Comparison of ENCODE assay signal across 22 cellular contexts in genomic region chr15:99430881-99431401, GRCh38.
DNase-seq lines count a peak whose midpoint lies in the region; ATAC-seq and TF ChIP-seq lines count a peak whose summit lies in the region.
"Had no signal": no experiment of that assay in that cellular context is flagged by ENCODE, and none has a peak within 500 bp of the region (broad histone marks: within the 10 kb centered on the region; RNA-seq: fewer than 3 reads in every experiment).

No MANE protein-coding gene starts in this region.

- H3K4me1 ChIP-seq in foreskin keratinocyte, result peaks cover 14% of the 10 kb centered on the region
- peaks cover 47% of the 10 kb centered on the region for H3K4me1 ChIP-seq in lower lobe of right lung

- TF ChIP-seq CTCF in foreskin keratinocyte (conservative IDR thresholded peaks at IDR 0.05), result no peak
- TF ChIP-seq CTCF in lower lobe of right lung (IDR thresholded peaks at IDR 0.05), result no peak

- H3K27ac ChIP-seq in foreskin keratinocyte (no peak overlapping the region), lower lobe of right lung (no peak overlapping the region)
- H3K27ac ChIP-seq: breast epithelium, esophagus muscularis mucosa, SK-N-MC had no signal

- H3K9me3 Mint-ChIP-seq in activated CD8-positive, alpha-beta memory T cell treated with anti-CD3 and anti-CD28 coated beads, Interleukin-2, amount 10 ng/mL, durations not matched to agents 7 days and 5 days (ENCODE audit: low read depth), result no peaks in the 10 kb centered on the region
- no peaks in the 10 kb centered on the region for H3K9me3 Mint-ChIP-seq in stimulated activated naive B cell treated with anti-CD40 and anti-IgM and Interleukin-4, amounts not matched to agents 10 μg/mL and 1 μg/mL and 100 μg/mL, for 72 hours
- H3K9me3 Mint-ChIP-seq: activated naive CD8-positive, alpha-beta T cell treated with anti-CD3 and anti-CD28 coated beads, Interleukin-2, amount 50 U/mL, for 24 hours; CD4-positive, CD25-positive, alpha-beta regulatory T cell; mesothelial cell of epicardium had no signal

- no peaks in the 10 kb centered on the region for H3K27me3 ChIP-seq in foreskin keratinocyte
- H3K27me3 ChIP-seq in lower lobe of right lung (ENCODE audit: low read depth), result no peaks in the 10 kb centered on the region
- H3K27me3 ChIP-seq: breast epithelium, esophagus muscularis mucosa had no signal

- CTCF ChIA-PET in activated CD8-positive, alpha-beta memory T cell treated with anti-CD3 and anti-CD28 coated beads, Interleukin-2, amount 10 ng/mL, durations not matched to agents 7 days and 5 days (lab: Charles Lee), result no interaction called here

- intact Hi-C loops in lower lobe of right lung (cut with DNase I), result no loop called here

- DNase-seq in activated CD8-positive, alpha-beta memory T cell treated with anti-CD3 and anti-CD28 coated beads, Interleukin-2, amount 50 U/mL, for 4 hours, result peak; percentile 12
- DNase-seq in activated CD8-positive, alpha-beta memory T cell treated with anti-CD3 and anti-CD28 coated beads, Interleukin-2, amount 10 ng/mL, durations not matched to agents 7 days and 5 days, result no peak
- DNase-seq in foreskin keratinocyte (no peak), lower lobe of right lung (peak; percentile 39), NCI-H345 (lab: John Stamatoyannopoulos, UW) (no peak)
- DNase-seq in stimulated activated naive B cell treated with anti-CD40 and anti-IgM and Interleukin-4, amounts not matched to agents 10 μg/mL and 1 μg/mL and 100 μg/mL, for 72 hours, result no peak
- no peak for DNase-seq in stimulated activated CD4-positive, alpha-beta T cell treated with anti-CD3 and anti-CD28 coated beads, Interleukin-4, amount 100 ng/mL, for 4 hours
- DNase-seq: activated CD4-positive, alpha-beta T cell treated with anti-CD3 and anti-CD28 coated beads for 48 hours; activated naive CD8-positive, alpha-beta T cell treated with anti-CD3 and anti-CD28 coated beads, Interleukin-2, amount 50 U/mL, for 24 hours; CD4-positive, CD25-positive, alpha-beta regulatory T cell; H7; KG1; NCI-H1048; NCI-H774; occipital lobe; stimulated activated CD4-positive, alpha-beta T cell treated with anti-CD3 and anti-CD28 coated beads, Interleukin-4, amount 100 ng/mL, for 24 hours; stimulated activated CD8-positive, alpha-beta memory T cell treated with anti-CD3 and anti-CD28 coated beads, Interleukin-4, amount 100 ng/mL, for 48 hours had no signal

- H3K27ac Mint-ChIP-seq in activated CD8-positive, alpha-beta memory T cell treated with anti-CD3 and anti-CD28 coated beads, Interleukin-2, amount 10 ng/mL, durations not matched to agents 7 days and 5 days, result no peak overlapping the region
- peak overlapping the region; percentile 65 for H3K27ac Mint-ChIP-seq in stimulated activated naive B cell treated with anti-CD40 and anti-IgM and Interleukin-4, amounts not matched to agents 10 μg/mL and 1 μg/mL and 100 μg/mL, for 72 hours
- H3K27ac Mint-ChIP-seq: activated naive CD8-positive, alpha-beta T cell treated with anti-CD3 and anti-CD28 coated beads, Interleukin-2, amount 50 U/mL, for 24 hours; mesothelial cell of epicardium had no signal

- H3K36me3 ChIP-seq in lower lobe of right lung, result no peaks in the 10 kb centered on the region
- H3K36me3 ChIP-seq: breast epithelium, esophagus muscularis mucosa had no signal

- H3K4me1 Mint-ChIP-seq in activated CD8-positive, alpha-beta memory T cell treated with anti-CD3 and anti-CD28 coated beads, Interleukin-2, amount 10 ng/mL, durations not matched to agents 7 days and 5 days, result peaks cover 4% of the 10 kb centered on the region
- peaks cover 54 to 67% of the 10 kb centered on the region in 2 donors for H3K4me1 Mint-ChIP-seq in stimulated activated naive B cell treated with anti-CD40 and anti-IgM and Interleukin-4, amounts not matched to agents 10 μg/mL and 1 μg/mL and 100 μg/mL, for 72 hours

- H3K27me3 Mint-ChIP-seq in activated CD8-positive, alpha-beta memory T cell treated with anti-CD3 and anti-CD28 coated beads, Interleukin-2, amount 10 ng/mL, durations not matched to agents 7 days and 5 days, result peaks cover 16% of the 10 kb centered on the region
- H3K27me3 Mint-ChIP-seq in stimulated activated naive B cell treated with anti-CD40 and anti-IgM and Interleukin-4, amounts not matched to agents 10 μg/mL and 1 μg/mL and 100 μg/mL, for 72 hours, result no peaks in the 10 kb centered on the region
- H3K27me3 Mint-ChIP-seq: activated naive CD8-positive, alpha-beta T cell treated with anti-CD3 and anti-CD28 coated beads, Interleukin-2, amount 50 U/mL, for 24 hours; CD4-positive, CD25-positive, alpha-beta regulatory T cell had no signal

- no peak for ATAC-seq in activated CD8-positive, alpha-beta memory T cell treated with anti-CD3 and anti-CD28 coated beads, Interleukin-2, amount 10 ng/mL, durations not matched to agents 7 days and 5 days
- ATAC-seq in foreskin keratinocyte (peak; percentile 9), lower lobe of right lung (no peak), GM18867 (IDR thresholded peaks at IDR 0.05; ENCODE audit: unreplicated experiment) (no peak)
- ATAC-seq in stimulated activated naive B cell treated with anti-CD40 and anti-IgM and Interleukin-4, amounts not matched to agents 10 μg/mL and 1 μg/mL and 100 μg/mL, for 72 hours (replicated peaks), result no peak
- ATAC-seq: activated naive CD8-positive, alpha-beta T cell treated with anti-CD3 and anti-CD28 coated beads, Interleukin-2, amount 50 U/mL, for 24 hours had no signal

- H3K4me3 ChIP-seq in lower lobe of right lung, result no peak overlapping the region
- H3K4me3 ChIP-seq: breast epithelium, esophagus muscularis mucosa, SK-N-MC had no signal

- no peaks in the 10 kb centered on the region for H3K9me3 ChIP-seq in lower lobe of right lung
- H3K9me3 ChIP-seq: breast epithelium, esophagus muscularis mucosa had no signal

- H3K36me3 Mint-ChIP-seq in activated CD8-positive, alpha-beta memory T cell treated with anti-CD3 and anti-CD28 coated beads, Interleukin-2, amount 10 ng/mL, durations not matched to agents 7 days and 5 days, result no peaks in the 10 kb centered on the region
- H3K36me3 Mint-ChIP-seq in stimulated activated naive B cell treated with anti-CD40 and anti-IgM and Interleukin-4, amounts not matched to agents 10 μg/mL and 1 μg/mL and 100 μg/mL, for 72 hours, result peaks cover 0 to 6% of the 10 kb centered on the region in 2 donors
- H3K36me3 Mint-ChIP-seq: CD4-positive, CD25-positive, alpha-beta regulatory T cell; mesothelial cell of epicardium had no signal

- H3K4me3 Mint-ChIP-seq in activated CD8-positive, alpha-beta memory T cell treated with anti-CD3 and anti-CD28 coated beads, Interleukin-2, amount 10 ng/mL, durations not matched to agents 7 days and 5 days, result no peak overlapping the region
- H3K4me3 Mint-ChIP-seq in stimulated activated naive B cell treated with anti-CD40 and anti-IgM and Interleukin-4, amounts not matched to agents 10 μg/mL and 1 μg/mL and 100 μg/mL, for 72 hours, result no peak overlapping the region
- H3K4me3 Mint-ChIP-seq: activated naive CD8-positive, alpha-beta T cell treated with anti-CD3 and anti-CD28 coated beads, Interleukin-2, amount 50 U/mL, for 24 hours; CD4-positive, CD25-positive, alpha-beta regulatory T cell; mesothelial cell of epicardium had no signal

Comparison
In these comparisons a context has a peak if more than half of its experiments do, and no peak if none do; other contexts are left out.
1. DNase-seq: peak in activated CD8-positive, alpha-beta memory T cell treated with anti-CD3 and anti-CD28 coated beads, Interleukin-2, amount 50 U/mL, for 4 hours (single experiment) and lower lobe of right lung (single experiment); none in activated CD8-positive, alpha-beta memory T cell treated with anti-CD3 and anti-CD28 coated beads, Interleukin-2, amount 10 ng/mL, durations not matched to agents 7 days and 5 days (single experiment), foreskin keratinocyte (0 of 2), stimulated activated naive B cell treated with anti-CD40 and anti-IgM and Interleukin-4, amounts not matched to agents 10 μg/mL and 1 μg/mL and 100 μg/mL, for 72 hours (single experiment), NCI-H345 (single experiment) and stimulated activated CD4-positive, alpha-beta T cell treated with anti-CD3 and anti-CD28 coated beads, Interleukin-4, amount 100 ng/mL, for 4 hours (0 of 2).